Comparison of ENCODE assay signal across 9 cellular contexts in the genomic region with DNA sequence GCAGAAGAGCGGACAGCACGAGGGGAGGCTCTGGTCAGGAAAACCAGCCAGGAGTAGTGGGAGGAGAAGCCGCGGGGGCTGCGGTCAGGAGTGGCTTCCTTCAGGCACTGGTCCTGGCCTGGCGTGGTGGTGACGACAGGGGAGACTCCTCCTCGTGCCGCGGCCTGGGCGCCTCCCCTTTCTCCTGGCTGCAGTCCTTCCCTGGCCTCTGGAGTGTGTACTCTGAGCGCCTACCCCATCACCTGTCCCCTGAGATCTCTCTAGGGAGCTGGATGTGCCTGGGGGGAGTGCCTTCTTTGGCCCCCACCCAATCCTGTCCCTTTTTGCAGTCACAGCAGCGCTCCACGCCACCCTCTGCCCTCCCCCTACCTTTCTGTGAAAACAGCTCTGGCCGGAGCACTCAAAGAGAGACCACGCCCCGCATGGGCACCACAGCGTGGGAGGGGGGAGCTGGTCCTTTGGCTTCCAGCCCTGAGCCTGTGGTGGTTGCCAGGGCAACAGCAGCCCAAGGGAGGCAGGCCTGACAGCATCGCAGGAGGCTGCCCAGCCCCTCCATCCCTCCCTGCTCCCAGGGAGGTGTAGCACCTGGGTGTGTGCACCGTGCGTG.
DNase-seq lines count a peak whose midpoint lies in the region; ATAC-seq and TF ChIP-seq lines count a peak whose summit lies in the region.
"Had no signal": no experiment of that assay in that cellular context is flagged by ENCODE, and none has a peak within 500 bp of the region (broad histone marks: within the 10 kb centered on the region; RNA-seq: fewer than 3 reads in every experiment).

No MANE protein-coding gene starts in this region.

- in situ Hi-C loops in astrocyte of the cerebellum (cut with HindIII; ENCODE audit: low sequenced_read_pairs), result no loop called here

- TF ChIP-seq CTCF in BE2C (IDR thresholded peaks at IDR 0.05; ENCODE audit: low read depth, low read length) (no peak), astrocyte of the cerebellum (IDR thresholded peaks at IDR 0.05; ENCODE audit: low read depth, low read length, missing control alignments) (no peak), lower lobe of right lung (IDR thresholded peaks at IDR 0.05) (no peak), foreskin fibroblast (IDR thresholded peaks at IDR 0.05; ENCODE audit: low read depth, low read length) (no peak)

- H3K27me3 ChIP-seq in BE2C (no peaks in the 10 kb centered on the region), lower lobe of right lung (ENCODE audit: low read depth) (no peaks in the 10 kb centered on the region)

- H3K36me3 ChIP-seq in BE2C (no peaks in the 10 kb centered on the region), lower lobe of right lung (no peaks in the 10 kb centered on the region)

- H3K4me3 ChIP-seq in BE2C (ENCODE audit: low read depth, low read length), result peak overlapping the region; percentile 41
- no peak overlapping the region for H3K4me3 ChIP-seq in astrocyte of the cerebellum (ENCODE audit: low read depth, low read length)
- no peak overlapping the region for H3K4me3 ChIP-seq in lower lobe of right lung
- no peak overlapping the region for H3K4me3 ChIP-seq in foreskin fibroblast (ENCODE audit: low read depth in 1 of 2, low read length in 2 of 2)

- no peaks in the 10 kb centered on the region; the same call in 1 of the 2 replicates for H3K9me3 ChIP-seq in BE2C
- H3K9me3 ChIP-seq in lower lobe of right lung, result no peaks in the 10 kb centered on the region

- H3K4me1 ChIP-seq in BE2C, result peaks cover 18% of the 10 kb centered on the region
- peaks cover 23% of the 10 kb centered on the region for H3K4me1 ChIP-seq in lower lobe of right lung

- H3K27ac ChIP-seq in lower lobe of right lung, result no peak overlapping the region

- intact Hi-C loops in lower lobe of right lung (cut with DNase I), result no loop called here

- peak; percentile 95 for DNase-seq in BE2C
- peak; percentile 95 for DNase-seq in NCI-H2107 (lab: John Stamatoyannopoulos, UW)
- peak; percentile 23 for DNase-seq in astrocyte of the cerebellum (ENCODE audit: low read depth)
- DNase-seq in lower lobe of right lung, result peak; percentile 75
- DNase-seq in NOMO-1 (lab: John Stamatoyannopoulos, UW; ENCODE audit: unreplicated experiment in 2 of 2), result no peak
- DNase-seq in foreskin fibroblast, result no peak
- DNase-seq in middle frontal gyrus (ENCODE audit: extremely low spot score, low spot score), result no peak
- DNase-seq: activated CD4-positive, CD25-positive, alpha-beta regulatory T cell treated with anti-CD3 and anti-CD28 coated beads, Interleukin-2, amount 50 U/mL, for 72 hours had no signal

- peak; percentile 64 to 76 for ATAC-seq in lower lobe of right lung
- no peak for ATAC-seq in GM21381 (IDR thresholded peaks at IDR 0.05; ENCODE audit: unreplicated experiment)

Comparison
In these comparisons a context has a peak if more than half of its experiments do, and no peak if none do; other contexts are left out.
1. DNase-seq: peak in BE2C (single experiment), NCI-H2107 (single experiment), astrocyte of the cerebellum (single experiment) and lower lobe of right lung (single experiment); none in NOMO-1 (0 of 2), foreskin fibroblast (0 of 2) and middle frontal gyrus (single experiment).